17 cellular contexts compared by ENCODE assay signal in the genomic region with DNA sequence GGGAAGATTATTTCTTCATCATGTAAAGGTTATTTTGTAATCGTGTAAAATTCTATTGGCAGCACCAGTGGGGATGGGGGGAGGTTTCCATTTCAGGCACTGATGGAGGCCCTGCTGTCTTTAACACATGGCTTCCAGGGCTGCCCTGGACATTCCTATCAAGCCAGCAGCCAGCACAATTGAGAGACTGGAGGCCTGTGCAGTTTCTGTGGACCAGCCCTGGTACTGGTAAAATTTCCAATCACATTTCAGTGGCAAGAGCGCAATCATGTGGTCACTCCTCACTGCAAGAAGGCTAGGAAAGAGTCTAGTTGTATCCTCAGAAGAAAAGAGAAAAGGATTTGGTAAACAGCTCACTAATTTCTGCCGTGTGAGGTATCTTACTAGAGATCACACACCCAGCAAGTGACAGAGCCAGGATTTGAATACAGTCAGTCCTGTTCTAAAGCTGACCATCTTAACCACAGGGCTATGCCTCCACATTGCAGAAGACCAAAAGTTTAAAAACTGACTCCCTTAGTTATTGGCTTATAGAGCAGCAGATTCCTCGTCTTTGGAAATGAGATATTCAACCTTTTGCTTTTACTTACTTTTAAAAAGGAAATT.
DNase-seq lines count a peak whose midpoint lies in the region; ATAC-seq, FAIRE-seq and TF ChIP-seq lines count a peak whose summit lies in the region.
"Had no signal": no experiment of that assay in that cellular context is flagged by ENCODE, and none has a peak within 500 bp of the region (broad histone marks: within the 10 kb centered on the region; RNA-seq: fewer than 3 reads in every experiment).

No MANE protein-coding gene starts in this region.

- ATAC-seq in HCT116 (no peak), RWPE2 (ENCODE audit: low read depth) (no peak)

- H3K36me3 ChIP-seq in HCT116 (ENCODE audit: control insufficient read depth in 1 of 2, insufficient read depth in 2 of 2, low read length in 2 of 2) (no peaks in the 10 kb centered on the region), RWPE2 (ENCODE audit: low read depth) (no peaks in the 10 kb centered on the region)
- H3K36me3 ChIP-seq: spleen, thoracic aorta had no signal

- no peak overlapping the region for H3K4me3 ChIP-seq in HCT116 (replicated peaks in 1 of 2; ENCODE audit: low read depth in 1 of 2, low read length in 2 of 2)
- no peak overlapping the region for H3K4me3 ChIP-seq in RWPE2 (ENCODE audit: severe bottlenecking)
- no peak overlapping the region for H3K4me3 ChIP-seq in epithelial cell of proximal tubule (ENCODE audit: low read depth, low read length)
- H3K4me3 ChIP-seq: spleen, thoracic aorta had no signal

- TF ChIP-seq POLR2A in HCT116 (IDR thresholded peaks at IDR 0.05; ENCODE audit: borderline replicate concordance, extremely low read depth, insufficient read depth, insufficient read length) = no peak

- BruUV-seq in HCT116 (replicated peaks; lab: Mats Ljungman, UMichigan) = no TSS peak

- no peak overlapping the region for H3K4me3 Mint-ChIP-seq in nephron progenitor cell
- H3K4me3 Mint-ChIP-seq in activated naive CD4-positive, alpha-beta T cell treated with anti-CD3 and anti-CD28 coated beads for 36 hours = no peak overlapping the region
- no peak overlapping the region for H3K4me3 Mint-ChIP-seq in activated T-helper 1 cell treated with anti-CD3 and anti-CD28 coated beads, Interleukin-12 subunit alpha, Interleukin-12 subunit beta, Interleukin-2, Interleukin-4 antibody, amounts not matched to agents 30 ng/mL and 10 ng/mL and 1 ng/mL, durations not matched to agents 14 hours and 24 hours and 36 hours
- H3K4me3 Mint-ChIP-seq: activated CD4-positive, alpha-beta T cell treated with anti-CD3 and anti-CD28 coated beads, Interleukin-2, amount 10 ng/mL, durations not matched to agents 7 days and 5 days; activated naive CD8-positive, alpha-beta T cell treated with anti-CD3 and anti-CD28 coated beads for 36 hours had no signal

- no peaks in the 10 kb centered on the region for H3K79me2 ChIP-seq in HCT116 (ENCODE audit: insufficient read depth, low read length)

- H4K20me1 ChIP-seq in HCT116 (ENCODE audit: insufficient read depth) = no peaks in the 10 kb centered on the region

- POLR2A ChIA-PET in HCT116 (lab: Charles Lee) = no interaction called here

- H3K9me2 ChIP-seq in HCT116 (ENCODE audit: insufficient read depth) = no peaks in the 10 kb centered on the region

- TF ChIP-seq CTCF in HCT116 (IDR thresholded peaks at IDR 0.05 in 2 of 3, conservative IDR thresholded peaks at IDR 0.05 in 1 of 3; ENCODE audit: borderline replicate concordance in 1 of 3, insufficient read depth in 1 of 3, low read depth in 2 of 3, low read length in 2 of 3) (0 out of 6 replicates have a peak, but pooled peaks of 1 of the 3 experiments have one; percentile 11), RWPE2 (IDR thresholded peaks at IDR 0.05; ENCODE audit: poor library complexity, severe bottlenecking) (peak; percentile 11), epithelial cell of proximal tubule (conservative IDR thresholded peaks at IDR 0.05; ENCODE audit: low read depth, low read length) (peak; percentile 28), nephron progenitor cell (IDR thresholded peaks at IDR 0.05) (no peak)

- peak overlapping the region; percentile 13 for H3K27ac Mint-ChIP-seq in nephron progenitor cell
- H3K27ac Mint-ChIP-seq in activated naive CD4-positive, alpha-beta T cell treated with anti-CD3 and anti-CD28 coated beads for 36 hours = no peak overlapping the region
- no peak overlapping the region for H3K27ac Mint-ChIP-seq in activated T-helper 1 cell treated with anti-CD3 and anti-CD28 coated beads, Interleukin-12 subunit alpha, Interleukin-12 subunit beta, Interleukin-2, Interleukin-4 antibody, amounts not matched to agents 30 ng/mL and 10 ng/mL and 1 ng/mL, durations not matched to agents 14 hours and 24 hours and 36 hours
- H3K27ac Mint-ChIP-seq: activated CD4-positive, alpha-beta T cell treated with anti-CD3 and anti-CD28 coated beads, Interleukin-2, amount 10 ng/mL, durations not matched to agents 7 days and 5 days; activated naive CD8-positive, alpha-beta T cell treated with anti-CD3 and anti-CD28 coated beads for 36 hours; progenitor cell of endocrine pancreas had no signal

- no peaks in the 10 kb centered on the region for H3K27me3 ChIP-seq in HCT116 (ENCODE audit: insufficient read depth, low read length)
- no peaks in the 10 kb centered on the region for H3K27me3 ChIP-seq in RWPE2 (ENCODE audit: insufficient read depth, poor library complexity, severe bottlenecking)
- H3K27me3 ChIP-seq: spleen had no signal

- peaks cover 29% of the 10 kb centered on the region for H3K4me1 Mint-ChIP-seq in nephron progenitor cell
- no peaks in the 10 kb centered on the region for H3K4me1 Mint-ChIP-seq in activated naive CD4-positive, alpha-beta T cell treated with anti-CD3 and anti-CD28 coated beads for 36 hours (ENCODE audit: low read depth)
- H3K4me1 Mint-ChIP-seq in activated T-helper 1 cell treated with anti-CD3 and anti-CD28 coated beads, Interleukin-12 subunit alpha, Interleukin-12 subunit beta, Interleukin-2, Interleukin-4 antibody, amounts not matched to agents 30 ng/mL and 10 ng/mL and 1 ng/mL, durations not matched to agents 14 hours and 24 hours and 36 hours (ENCODE audit: low read depth) = no peaks in the 10 kb centered on the region
- H3K4me1 Mint-ChIP-seq: activated CD4-positive, alpha-beta T cell treated with anti-CD3 and anti-CD28 coated beads, Interleukin-2, amount 10 ng/mL, durations not matched to agents 7 days and 5 days; activated naive CD8-positive, alpha-beta T cell treated with anti-CD3 and anti-CD28 coated beads for 36 hours had no signal

- no peaks in the 10 kb centered on the region for H3K9me3 Mint-ChIP-seq in nephron progenitor cell
- no peaks in the 10 kb centered on the region for H3K9me3 Mint-ChIP-seq in activated naive CD4-positive, alpha-beta T cell treated with anti-CD3 and anti-CD28 coated beads for 36 hours
- no peaks in the 10 kb centered on the region for H3K9me3 Mint-ChIP-seq in activated T-helper 1 cell treated with anti-CD3 and anti-CD28 coated beads, Interleukin-12 subunit alpha, Interleukin-12 subunit beta, Interleukin-2, Interleukin-4 antibody, amounts not matched to agents 30 ng/mL and 10 ng/mL and 1 ng/mL, durations not matched to agents 14 hours and 24 hours and 36 hours
- H3K9me3 Mint-ChIP-seq: activated CD4-positive, alpha-beta T cell treated with anti-CD3 and anti-CD28 coated beads, Interleukin-2, amount 10 ng/mL, durations not matched to agents 7 days and 5 days; activated naive CD8-positive, alpha-beta T cell treated with anti-CD3 and anti-CD28 coated beads for 36 hours had no signal

- CTCF ChIA-PET in HCT116 (lab: Charles Lee) = interaction anchor here (1.0 kb wide), 1 partner anchor 387 kb away, joined by 3 read pairs; no protein-coding TSS in a partner anchor
- CTCF ChIA-PET in activated naive CD4-positive, alpha-beta T cell treated with anti-CD3 and anti-CD28 coated beads for 36 hours (lab: Charles Lee) = no interaction called here

- H3K4me1 ChIP-seq in HCT116 (ENCODE audit: control insufficient read depth in 1 of 2, insufficient read depth in 2 of 2, low read length in 2 of 2) = peaks cover 12 to 25% of the 10 kb centered on the region in 2 experiments
- peaks cover 29% of the 10 kb centered on the region for H3K4me1 ChIP-seq in RWPE2 (ENCODE audit: insufficient read depth, poor library complexity, severe bottlenecking)

- DNase-seq in HCT116 (ENCODE audit: low read depth, low spot score) (no peak), RWPE2 (ENCODE audit: low spot score) (no peak), epithelial cell of proximal tubule (ENCODE audit: low read depth) (no peak), nephron progenitor cell (no peak), GM19239 (ENCODE audit: insufficient read length, low spot score) (no peak)
- DNase-seq in activated naive CD4-positive, alpha-beta T cell treated with anti-CD3 and anti-CD28 coated beads for 36 hours = no peak
- DNase-seq in activated T-helper 1 cell treated with anti-CD3 and anti-CD28 coated beads, Interleukin-12 subunit alpha, Interleukin-12 subunit beta, Interleukin-2, Interleukin-4 antibody, amounts not matched to agents 30 ng/mL and 10 ng/mL and 1 ng/mL, durations not matched to agents 14 hours and 24 hours and 36 hours (ENCODE audit: low spot score) = no peak
- DNase-seq: activated CD4-positive, alpha-beta T cell treated with anti-CD3 and anti-CD28 coated beads, Interleukin-2, amount 10 ng/mL, durations not matched to agents 7 days and 5 days; activated naive CD8-positive, alpha-beta T cell treated with anti-CD3 and anti-CD28 coated beads for 36 hours; C1 segment of cervical spinal cord; central memory CD4-positive, alpha-beta T cell; effector memory CD4-positive, alpha-beta T cell; NCI-H1092 treated with DMSO at 0.1 percent for 48 hours; SHP77; spleen had no signal

- FAIRE-seq in GM19239 (lab: Jason Lieb, UNC) = no peak

- H3K27me3 Mint-ChIP-seq in nephron progenitor cell (ENCODE audit: low read depth, poor library complexity) = peaks cover 3% of the 10 kb centered on the region
- H3K27me3 Mint-ChIP-seq in activated naive CD4-positive, alpha-beta T cell treated with anti-CD3 and anti-CD28 coated beads for 36 hours (ENCODE audit: low read depth) = peaks cover 3% of the 10 kb centered on the region
- peaks cover 4% of the 10 kb centered on the region for H3K27me3 Mint-ChIP-seq in activated T-helper 1 cell treated with anti-CD3 and anti-CD28 coated beads, Interleukin-12 subunit alpha, Interleukin-12 subunit beta, Interleukin-2, Interleukin-4 antibody, amounts not matched to agents 30 ng/mL and 10 ng/mL and 1 ng/mL, durations not matched to agents 14 hours and 24 hours and 36 hours (ENCODE audit: insufficient read depth)
- H3K27me3 Mint-ChIP-seq: activated CD4-positive, alpha-beta T cell treated with anti-CD3 and anti-CD28 coated beads, Interleukin-2, amount 10 ng/mL, durations not matched to agents 7 days and 5 days; activated naive CD8-positive, alpha-beta T cell treated with anti-CD3 and anti-CD28 coated beads for 36 hours; progenitor cell of endocrine pancreas had no signal

- H3K9ac ChIP-seq in HCT116 (ENCODE audit: low read length) = no peak overlapping the region

- H2AFZ ChIP-seq in HCT116 (ENCODE audit: low read depth, low read length, poor library complexity, severe bottlenecking) = no peak overlapping the region

- intact Hi-C loops in HCT116 (cut with micrococcal nuclease) = no loop called here
- intact Hi-C loops in activated naive CD4-positive, alpha-beta T cell treated with anti-CD3 and anti-CD28 coated beads for 36 hours (cut with micrococcal nuclease) = no loop called here
- intact Hi-C loops in activated T-helper 1 cell treated with anti-CD3 and anti-CD28 coated beads, Interleukin-12 subunit alpha, Interleukin-12 subunit beta, Interleukin-2, Interleukin-4 antibody, amounts not matched to agents 30 ng/mL and 10 ng/mL and 1 ng/mL, durations not matched to agents 14 hours and 24 hours and 36 hours (cut with micrococcal nuclease) = no loop called here

- H3K36me3 Mint-ChIP-seq in nephron progenitor cell (ENCODE audit: low read depth) = no peaks in the 10 kb centered on the region
- H3K36me3 Mint-ChIP-seq in activated naive CD4-positive, alpha-beta T cell treated with anti-CD3 and anti-CD28 coated beads for 36 hours (ENCODE audit: low read depth) = no peaks in the 10 kb centered on the region
- no peaks in the 10 kb centered on the region for H3K36me3 Mint-ChIP-seq in activated T-helper 1 cell treated with anti-CD3 and anti-CD28 coated beads, Interleukin-12 subunit alpha, Interleukin-12 subunit beta, Interleukin-2, Interleukin-4 antibody, amounts not matched to agents 30 ng/mL and 10 ng/mL and 1 ng/mL, durations not matched to agents 14 hours and 24 hours and 36 hours (ENCODE audit: low read depth)
- H3K36me3 Mint-ChIP-seq: activated naive CD8-positive, alpha-beta T cell treated with anti-CD3 and anti-CD28 coated beads for 36 hours had no signal

- H3K4me2 ChIP-seq in HCT116 (ENCODE audit: low read length) = no peak overlapping the region

- H3K27ac ChIP-seq in HCT116 (ENCODE audit: low read depth, low read length) = no peak overlapping the region
- no peak overlapping the region for H3K27ac ChIP-seq in RWPE2 (ENCODE audit: poor library complexity, severe bottlenecking)
- H3K27ac ChIP-seq: thoracic aorta had no signal

- RAD21 ChIA-PET in HCT116 (lab: Charles Lee; ENCODE audit: low non-redundant PET in 1 of 2, low total read pairs in 2 of 2, uncharacterized antibody in 2 of 2, unreplicated experiment in 2 of 2) = no interaction called here

- peak; percentile 26 for TF ChIP-seq RAD21 in HCT116 (IDR thresholded peaks at IDR 0.05; ENCODE audit: low read depth)

- no peaks in the 10 kb centered on the region for H3K9me3 ChIP-seq in HCT116 (ENCODE audit: control insufficient read depth in 1 of 2, insufficient read depth in 1 of 2, low read depth in 1 of 2, low read length in 2 of 2)
- H3K9me3 ChIP-seq in RWPE2 (ENCODE audit: severe bottlenecking) = no peaks in the 10 kb centered on the region
- H3K9me3 ChIP-seq: spleen, thoracic aorta had no signal
